Comparison of ENCODE assay signal across 1 cellular context in genomic region chr7:515628-516027, GRCh38.
A peak's percentile ranks its signal among the peaks of the same experiment; 100 is the strongest.
TF ChIP-seq lines count a peak whose summit lies in the region.

No MANE protein-coding gene starts in this region.

TF ChIP-seq in H1, 55 proteins besides CTCF, POLR2A, EP300 and RAD21:
- TF ChIP-seq TEAD4 (IDR thresholded peaks at IDR 0.05; ENCODE audit: low read depth, low read length) (peak; percentile 63; the same call in 1 of the 2 replicates), ATF2 (IDR thresholded peaks at IDR 0.05; ENCODE audit: low read length) (no peak), TAF1 (IDR thresholded peaks at IDR 0.05; ENCODE audit: low read depth, low read length) (peak; percentile 69; the same call in 1 of the 2 replicates), SP1 (IDR thresholded peaks at IDR 0.05; ENCODE audit: low read depth, low read length) (0 out of 2 replicates have a peak, but pooled peaks have one; percentile 9), POLR2AphosphoS5 (IDR thresholded peaks at IDR 0.05; ENCODE audit: low read depth, low read length) (peak; percentile 20; the same call in 1 of the 2 replicates), GABPA (IDR thresholded peaks at IDR 0.05; ENCODE audit: borderline replicate concordance, insufficient read depth, low read length) (0 out of 2 replicates have a peak, but pooled peaks have one; percentile 4), BACH1 (IDR thresholded peaks at IDR 0.05; ENCODE audit: low read length) (peak; percentile 38), TBP (IDR thresholded peaks at IDR 0.05; ENCODE audit: low read depth, low read length) (peak; percentile 80), CREB1 (IDR thresholded peaks at IDR 0.05) (no peak)
